In genomic region chr15:45573961-45574629, GRCh38 we compare ENCODE assay signal across 1 cellular context.
TF ChIP-seq lines count a peak whose summit lies in the region.

No MANE protein-coding gene starts in this region.

TF ChIP-seq in GM12878, 131 proteins besides CTCF, POLR2A, EP300 and RAD21:
- TF ChIP-seq BCLAF1 (IDR thresholded peaks at IDR 0.05) (no peak), NR2C2 (IDR thresholded peaks at IDR 0.05; ENCODE audit: borderline replicate concordance, control insufficient read depth, insufficient read length, low read depth) (no peak), ZNF384 (IDR thresholded peaks at IDR 0.05; ENCODE audit: borderline replicate concordance, low read depth, low read length) (no peak), CHD1 (IDR thresholded peaks at IDR 0.05; ENCODE audit: low read depth, low read length) (no peak), TARDBP (IDR thresholded peaks at IDR 0.05; ENCODE audit: borderline replicate concordance) (no peak), MYC (IDR thresholded peaks at IDR 0.05; ENCODE audit: insufficient read depth, insufficient read length, insufficient replicate concordance, low read length, severe bottlenecking) (no peak), TCF7 (IDR thresholded peaks at IDR 0.05; ENCODE audit: borderline replicate concordance) (no peak)
- TF ChIP-seq, protein P1, sequence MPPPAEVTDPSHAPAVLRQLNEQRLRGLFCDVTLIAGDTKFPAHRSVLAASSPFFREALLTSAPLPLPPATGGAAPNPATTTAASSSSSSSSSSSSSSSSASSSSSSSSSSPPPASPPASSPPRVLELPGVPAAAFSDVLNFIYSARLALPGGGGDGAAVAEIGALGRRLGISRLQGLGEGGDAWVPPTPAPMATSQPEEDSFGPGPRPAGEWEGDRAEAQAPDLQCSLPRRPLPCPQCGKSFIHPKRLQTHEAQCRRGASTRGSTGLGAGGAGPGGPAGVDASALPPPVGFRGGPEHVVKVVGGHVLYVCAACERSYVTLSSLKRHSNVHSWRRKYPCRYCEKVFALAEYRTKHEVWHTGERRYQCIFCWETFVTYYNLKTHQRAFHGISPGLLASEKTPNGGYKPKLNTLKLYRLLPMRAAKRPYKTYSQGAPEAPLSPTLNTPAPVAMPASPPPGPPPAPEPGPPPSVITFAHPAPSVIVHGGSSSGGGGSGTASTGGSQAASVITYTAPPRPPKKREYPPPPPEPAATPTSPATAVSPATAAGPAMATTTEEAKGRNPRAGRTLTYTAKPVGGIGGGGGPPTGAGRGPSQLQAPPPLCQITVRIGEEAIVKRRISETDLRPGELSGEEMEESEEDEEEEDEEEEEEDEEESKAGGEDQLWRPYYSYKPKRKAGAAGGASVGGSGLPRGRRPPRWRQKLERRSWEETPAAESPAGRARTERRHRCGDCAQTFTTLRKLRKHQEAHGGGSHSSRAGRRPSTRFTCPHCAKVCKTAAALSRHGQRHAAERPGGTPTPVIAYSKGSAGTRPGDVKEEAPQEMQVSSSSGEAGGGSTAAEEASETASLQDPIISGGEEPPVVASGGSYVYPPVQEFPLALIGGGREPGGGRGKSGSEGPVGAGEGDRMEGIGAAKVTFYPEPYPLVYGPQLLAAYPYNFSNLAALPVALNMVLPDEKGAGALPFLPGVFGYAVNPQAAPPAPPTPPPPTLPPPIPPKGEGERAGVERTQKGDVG (CRISPR knock-in tag; IDR thresholded peaks at IDR 0.05) = no peak
